10 cellular contexts compared by ENCODE assay signal in genomic region chr19:1082928-1083816, GRCh38. TPM values are rescaled to one million over a fixed set of nuclear protein-coding genes. Genes with fewer than 3 reads are reported as not detected.
DNase-seq lines count a peak whose midpoint lies in the region; ATAC-seq and TF ChIP-seq lines count a peak whose summit lies in the region.
"Had no signal": no experiment of that assay in that cellular context is flagged by ENCODE, and none has a peak within 500 bp of the region (broad histone marks: within the 10 kb centered on the region; RNA-seq: fewer than 3 reads in every experiment).

No MANE protein-coding gene starts in this region.

- peaks cover 61% of the 10 kb centered on the region for H3K36me3 ChIP-seq in iPS-15b (ENCODE audit: control insufficient read depth, insufficient read depth, low read length)

- H3K27me3 ChIP-seq in iPS-15b (ENCODE audit: control insufficient read depth, insufficient read depth, low read length) = no peaks in the 10 kb centered on the region

- intact Hi-C loops in activated T-helper 1 cell treated with anti-CD3 and anti-CD28 coated beads, Interleukin-12 subunit alpha, Interleukin-12 subunit beta, Interleukin-2, Interleukin-4 antibody, amounts not matched to agents 30 ng/mL and 10 ng/mL and 1 ng/mL, durations not matched to agents 14 hours and 24 hours and 36 hours (cut with micrococcal nuclease) = loop anchor here (1.0 kb wide), 2 partner anchors 16 to 20 kb away; partner anchors contain the start of gene ARHGAP45

- CTCF ChIA-PET in RWPE1 (lab: Yijun Ruan, JAX) = interaction anchor here (0.5 to 1.4 kb wide), 4 partner anchors 15 to 1448 kb away, joined by 3 to 5 read pairs (median 3); no protein-coding TSS in a partner anchor

- peaks cover 91% of the 10 kb centered on the region for H3K36me3 Mint-ChIP-seq in activated T-cell treated with anti-CD3 and anti-CD28 coated beads, Interleukin-2, amount 50 U/mL, for 24 hours (ENCODE audit: low read depth)
- H3K36me3 Mint-ChIP-seq in stimulated activated effector memory CD8-positive, alpha-beta T cell treated with anti-CD3 and anti-CD28 coated beads, Interleukin-12 subunit alpha, Interleukin-12 subunit beta, amount 100 ng/mL, for 72 hours = peaks cover 100% of the 10 kb centered on the region
- peaks cover 33% of the 10 kb centered on the region for H3K36me3 Mint-ChIP-seq in activated T-helper 1 cell treated with anti-CD3 and anti-CD28 coated beads, Interleukin-12 subunit alpha, Interleukin-12 subunit beta, Interleukin-2, Interleukin-4 antibody, amounts not matched to agents 30 ng/mL and 10 ng/mL and 1 ng/mL, durations not matched to agents 14 hours and 24 hours and 36 hours (ENCODE audit: low read depth)

- no peaks in the 10 kb centered on the region for H3K4me1 ChIP-seq in iPS-15b (ENCODE audit: control insufficient read depth, insufficient read depth, low read length)

- H3K27me3 Mint-ChIP-seq in activated T-cell treated with anti-CD3 and anti-CD28 coated beads, Interleukin-2, amount 50 U/mL, for 24 hours = no peaks in the 10 kb centered on the region
- no peaks in the 10 kb centered on the region for H3K27me3 Mint-ChIP-seq in activated T-helper 1 cell treated with anti-CD3 and anti-CD28 coated beads, Interleukin-12 subunit alpha, Interleukin-12 subunit beta, Interleukin-2, Interleukin-4 antibody, amounts not matched to agents 30 ng/mL and 10 ng/mL and 1 ng/mL, durations not matched to agents 14 hours and 24 hours and 36 hours (ENCODE audit: insufficient read depth)

- H3K4me3 ChIP-seq in iPS-15b (ENCODE audit: low read depth, low read length) = peak overlapping the region; percentile 43

- H3K4me3 Mint-ChIP-seq in activated T-cell treated with anti-CD3 and anti-CD28 coated beads, Interleukin-2, amount 50 U/mL, for 24 hours = no peak overlapping the region
- H3K4me3 Mint-ChIP-seq in stimulated activated effector memory CD8-positive, alpha-beta T cell treated with anti-CD3 and anti-CD28 coated beads, Interleukin-12 subunit alpha, Interleukin-12 subunit beta, amount 100 ng/mL, for 72 hours = no peak overlapping the region
- H3K4me3 Mint-ChIP-seq in activated T-helper 1 cell treated with anti-CD3 and anti-CD28 coated beads, Interleukin-12 subunit alpha, Interleukin-12 subunit beta, Interleukin-2, Interleukin-4 antibody, amounts not matched to agents 30 ng/mL and 10 ng/mL and 1 ng/mL, durations not matched to agents 14 hours and 24 hours and 36 hours = no peak overlapping the region

- H3K9ac ChIP-seq in iPS-15b (ENCODE audit: low read depth, low read length) = peak overlapping the region; percentile 47

- peaks cover 65% of the 10 kb centered on the region for H3K4me1 Mint-ChIP-seq in activated T-cell treated with anti-CD3 and anti-CD28 coated beads, Interleukin-2, amount 50 U/mL, for 24 hours (ENCODE audit: low read depth)
- H3K4me1 Mint-ChIP-seq in stimulated activated effector memory CD8-positive, alpha-beta T cell treated with anti-CD3 and anti-CD28 coated beads, Interleukin-12 subunit alpha, Interleukin-12 subunit beta, amount 100 ng/mL, for 72 hours = peaks cover 34% of the 10 kb centered on the region
- H3K4me1 Mint-ChIP-seq in activated T-helper 1 cell treated with anti-CD3 and anti-CD28 coated beads, Interleukin-12 subunit alpha, Interleukin-12 subunit beta, Interleukin-2, Interleukin-4 antibody, amounts not matched to agents 30 ng/mL and 10 ng/mL and 1 ng/mL, durations not matched to agents 14 hours and 24 hours and 36 hours (ENCODE audit: low read depth) = peaks cover 30% of the 10 kb centered on the region

- H3K27ac ChIP-seq in RWPE1 = peak overlapping the region; percentile 84

- no peak for DNase-seq in activated T-cell treated with anti-CD3 and anti-CD28 coated beads, Interleukin-2, amount 50 U/mL, for 24 hours
- no peak for DNase-seq in activated T-cell treated with anti-CD3 and anti-CD28 coated beads for 4 hours
- no peak for DNase-seq in RWPE1 (ENCODE audit: low spot score)
- DNase-seq in stimulated activated effector memory CD8-positive, alpha-beta T cell treated with anti-CD3 and anti-CD28 coated beads, Interleukin-12 subunit alpha, Interleukin-12 subunit beta, amount 100 ng/mL, for 72 hours (ENCODE audit: low spot score in 2 of 2) = no peak
- DNase-seq in putamen (ENCODE audit: low spot score) = no peak
- no peak for DNase-seq in activated T-helper 1 cell treated with anti-CD3 and anti-CD28 coated beads, Interleukin-12 subunit alpha, Interleukin-12 subunit beta, Interleukin-2, Interleukin-4 antibody, amounts not matched to agents 30 ng/mL and 10 ng/mL and 1 ng/mL, durations not matched to agents 14 hours and 24 hours and 36 hours (ENCODE audit: low spot score)
- DNase-seq: Kasumi-1; stimulated activated CD4-positive, alpha-beta T cell treated with anti-CD3 and anti-CD28 coated beads, Interleukin-12 subunit alpha, Interleukin-12 subunit beta, amount 100 ng/mL, for 4 hours had no signal

- no peaks in the 10 kb centered on the region for H3K9me3 Mint-ChIP-seq in activated T-cell treated with anti-CD3 and anti-CD28 coated beads, Interleukin-2, amount 50 U/mL, for 24 hours
- H3K9me3 Mint-ChIP-seq in stimulated activated effector memory CD8-positive, alpha-beta T cell treated with anti-CD3 and anti-CD28 coated beads, Interleukin-12 subunit alpha, Interleukin-12 subunit beta, amount 100 ng/mL, for 72 hours = no peaks in the 10 kb centered on the region
- H3K9me3 Mint-ChIP-seq in activated T-helper 1 cell treated with anti-CD3 and anti-CD28 coated beads, Interleukin-12 subunit alpha, Interleukin-12 subunit beta, Interleukin-2, Interleukin-4 antibody, amounts not matched to agents 30 ng/mL and 10 ng/mL and 1 ng/mL, durations not matched to agents 14 hours and 24 hours and 36 hours = no peaks in the 10 kb centered on the region

- POLR2A ChIA-PET in RWPE1 (lab: Yijun Ruan, JAX; ENCODE audit: low non-redundant PET) = interaction anchor here (1.1 kb wide), 1 partner anchor 54 kb away, joined by 3 read pairs; no protein-coding TSS in a partner anchor

- no peak for TF ChIP-seq CTCF in RWPE1 (conservative IDR thresholded peaks at IDR 0.05; ENCODE audit: low read depth)

- ATAC-seq in stimulated activated effector memory CD8-positive, alpha-beta T cell treated with anti-CD3 and anti-CD28 coated beads, Interleukin-12 subunit alpha, Interleukin-12 subunit beta, amount 100 ng/mL, for 72 hours = no peak
- no peak for ATAC-seq in esophagus mucosa

- H3K9me3 ChIP-seq in iPS-15b (ENCODE audit: control insufficient read depth, insufficient read depth, low read length) = no peaks in the 10 kb centered on the region

- H3K27ac Mint-ChIP-seq in activated T-cell treated with anti-CD3 and anti-CD28 coated beads, Interleukin-2, amount 50 U/mL, for 24 hours = peak overlapping the region; percentile 33
- peak overlapping the region; percentile 74 for H3K27ac Mint-ChIP-seq in stimulated activated effector memory CD8-positive, alpha-beta T cell treated with anti-CD3 and anti-CD28 coated beads, Interleukin-12 subunit alpha, Interleukin-12 subunit beta, amount 100 ng/mL, for 72 hours
- H3K27ac Mint-ChIP-seq in activated T-helper 1 cell treated with anti-CD3 and anti-CD28 coated beads, Interleukin-12 subunit alpha, Interleukin-12 subunit beta, Interleukin-2, Interleukin-4 antibody, amounts not matched to agents 30 ng/mL and 10 ng/mL and 1 ng/mL, durations not matched to agents 14 hours and 24 hours and 36 hours = no peak overlapping the region

RNA-seq across cellular contexts. Expression of gene POLR2E, which starts 12.0 kb away (rescaled TPM):
- 139 TPM for total RNA-seq in esophagus mucosa
- total RNA-seq in activated T-helper 1 cell treated with anti-CD3 and anti-CD28 coated beads, Interleukin-12 subunit alpha, Interleukin-12 subunit beta, Interleukin-2, Interleukin-4 antibody, amounts not matched to agents 30 ng/mL and 10 ng/mL and 1 ng/mL, durations not matched to agents 14 hours and 24 hours and 36 hours = 265 and 282 TPM in 2 replicates

RNA-seq across cellular contexts. Expression of gene ARHGAP45, which starts 16.2 kb away (rescaled TPM):
- 5.1 TPM for total RNA-seq in esophagus mucosa
- 201 and 202 TPM in 2 replicates for total RNA-seq in activated T-helper 1 cell treated with anti-CD3 and anti-CD28 coated beads, Interleukin-12 subunit alpha, Interleukin-12 subunit beta, Interleukin-2, Interleukin-4 antibody, amounts not matched to agents 30 ng/mL and 10 ng/mL and 1 ng/mL, durations not matched to agents 14 hours and 24 hours and 36 hours

RNA-seq across cellular contexts. Expression of gene GPX4, which starts 20.6 kb away (rescaled TPM):
- 138 TPM for total RNA-seq in esophagus mucosa
- 236 and 241 TPM in 2 replicates for total RNA-seq in activated T-helper 1 cell treated with anti-CD3 and anti-CD28 coated beads, Interleukin-12 subunit alpha, Interleukin-12 subunit beta, Interleukin-2, Interleukin-4 antibody, amounts not matched to agents 30 ng/mL and 10 ng/mL and 1 ng/mL, durations not matched to agents 14 hours and 24 hours and 36 hours

RNA-seq across cellular contexts. Expression of gene ABCA7, which starts 43.3 kb away (rescaled TPM):
- 24.8 TPM for total RNA-seq in esophagus mucosa
- 15.8 and 18.3 TPM in 2 replicates for total RNA-seq in activated T-helper 1 cell treated with anti-CD3 and anti-CD28 coated beads, Interleukin-12 subunit alpha, Interleukin-12 subunit beta, Interleukin-2, Interleukin-4 antibody, amounts not matched to agents 30 ng/mL and 10 ng/mL and 1 ng/mL, durations not matched to agents 14 hours and 24 hours and 36 hours

RNA-seq across cellular contexts. Expression of gene CNN2, which starts 56.8 kb away (rescaled TPM):
- 183 TPM for total RNA-seq in esophagus mucosa
- total RNA-seq in activated T-helper 1 cell treated with anti-CD3 and anti-CD28 coated beads, Interleukin-12 subunit alpha, Interleukin-12 subunit beta, Interleukin-2, Interleukin-4 antibody, amounts not matched to agents 30 ng/mL and 10 ng/mL and 1 ng/mL, durations not matched to agents 14 hours and 24 hours and 36 hours = 112 and 114 TPM in 2 replicates

Comparison
In these comparisons a context has a peak if more than half of its experiments do, and no peak if none do; other contexts are left out.
1. RNA of gene ARHGAP45, which starts 16.2 kb away (total RNA-seq): 201 to 202 TPM in activated T-helper 1 cell treated with anti-CD3 and anti-CD28 coated beads, Interleukin-12 subunit alpha, Interleukin-12 subunit beta, Interleukin-2, Interleukin-4 antibody, amounts not matched to agents 30 ng/mL and 10 ng/mL and 1 ng/mL, durations not matched to agents 14 hours and 24 hours and 36 hours; 5.1 TPM in esophagus mucosa (single experiment); every median in the first group is over 10 times any median in the second.